In the genomic region with DNA sequence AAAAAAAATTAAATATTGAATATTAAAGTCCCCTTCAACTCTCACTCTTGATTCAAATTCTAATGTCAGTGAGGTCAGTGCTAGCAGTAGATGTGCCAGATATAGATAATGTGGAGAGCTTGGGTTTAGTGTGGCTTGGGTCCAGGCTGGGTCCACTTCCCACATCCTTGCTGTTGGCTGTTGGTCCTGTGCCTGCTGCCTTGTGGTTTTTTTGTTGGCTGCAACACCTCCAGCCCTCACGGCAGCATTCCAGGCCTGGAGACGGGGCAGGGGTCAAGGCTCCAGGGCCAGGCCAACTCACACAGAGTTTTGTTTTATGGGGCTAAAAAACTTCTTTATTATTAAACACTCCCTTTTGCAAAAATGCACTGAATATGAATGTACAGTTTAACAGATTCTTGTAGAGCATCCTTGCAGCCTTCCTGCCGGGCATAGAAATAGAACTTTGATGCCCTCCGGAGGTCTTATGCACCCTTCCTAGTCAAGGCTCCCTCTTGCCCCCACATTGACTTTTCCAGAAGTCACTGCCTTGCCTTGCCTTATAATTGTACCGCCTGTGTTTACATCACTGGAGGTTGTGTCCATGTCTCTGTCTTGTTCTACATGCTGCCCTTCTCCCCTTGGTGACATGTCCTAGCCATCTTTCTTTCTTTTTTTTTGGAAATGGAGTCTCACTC, we compare ENCODE assay signal across 21 cellular contexts. TPM values are rescaled to one million over a fixed set of nuclear protein-coding genes. Genes with fewer than 3 reads are reported as not detected.
DNase-seq lines count a peak whose midpoint lies in the region; ATAC-seq, FAIRE-seq and TF ChIP-seq lines count a peak whose summit lies in the region.
"Had no signal": no experiment of that assay in that cellular context is flagged by ENCODE, and none has a peak within 500 bp of the region (broad histone marks: within the 10 kb centered on the region; RNA-seq: fewer than 3 reads in every experiment).

No MANE protein-coding gene starts in this region.

- POLR2A ChIA-PET in activated CD8-positive, alpha-beta T cell treated with anti-CD3 and anti-CD28 coated beads, Interleukin-2, amount 10 ng/mL, durations not matched to agents 7 days and 5 days (lab: Charles Lee), result interaction anchor here (0.6 kb wide), 1 partner anchor 28 kb away, joined by 5 read pairs; no protein-coding TSS in a partner anchor

- FAIRE-seq in RCC 7860 (lab: Jason Lieb, UNC), result peak; percentile 86
- FAIRE-seq: GM19239, pancreas, small intestine had no signal

- no peaks in the 10 kb centered on the region for H3K27me3 Mint-ChIP-seq in activated CD8-positive, alpha-beta T cell treated with anti-CD3 and anti-CD28 coated beads, Interleukin-2, amount 10 ng/mL, durations not matched to agents 7 days and 5 days (ENCODE audit: low read depth)
- H3K27me3 Mint-ChIP-seq: activated naive CD4-positive, alpha-beta T cell treated with anti-CD3 and anti-CD28 coated beads, Interleukin-2, amount 50 U/mL, for 24 hours had no signal

- peak; percentile 24 for DNase-seq in AG09309 (ENCODE audit: low read depth)
- peak; percentile 79 for DNase-seq in GM03348 (ENCODE audit: low spot score)
- DNase-seq in RCC 7860 (ENCODE audit: low spot score), result peak; percentile 52
- DNase-seq in left lobe of liver (ENCODE audit: low spot score), result peak; percentile 95
- DNase-seq in activated CD8-positive, alpha-beta T cell treated with anti-CD3 and anti-CD28 coated beads, Interleukin-2, amount 10 ng/mL, durations not matched to agents 7 days and 5 days, result no peak
- no peak for DNase-seq in dorsolateral prefrontal cortex
- DNase-seq in NCI-H2171 treated with DMSO at 0.1 percent for 48 hours (lab: John Stamatoyannopoulos, UW), result no peak
- DNase-seq: activated CD4-positive, alpha-beta T cell treated with anti-CD3 and anti-CD28 coated beads for 48 hours; C1 segment of cervical spinal cord; DMS153; heart left ventricle; NCI-H187 treated with DMSO at 0.1 percent for 48 hours; pancreas; PC-9; small intestine; testis had no signal

- no peak overlapping the region for H3K4me3 Mint-ChIP-seq in activated CD8-positive, alpha-beta T cell treated with anti-CD3 and anti-CD28 coated beads, Interleukin-2, amount 10 ng/mL, durations not matched to agents 7 days and 5 days
- H3K4me3 Mint-ChIP-seq: activated naive CD4-positive, alpha-beta T cell treated with anti-CD3 and anti-CD28 coated beads, Interleukin-2, amount 50 U/mL, for 24 hours had no signal

- no peak for TF ChIP-seq CTCF in AG09309 (IDR thresholded peaks at IDR 0.05; ENCODE audit: control insufficient read depth, insufficient read depth, low read depth, low read length, missing control alignments)
- no peak for TF ChIP-seq CTCF in dorsolateral prefrontal cortex (IDR thresholded peaks at IDR 0.05 in 54 of 56, conservative IDR thresholded peaks at IDR 0.05 in 2 of 56; ENCODE audit: low read depth in 1 of 56, partially characterized antibody in 56 of 56)

- H3K4me1 Mint-ChIP-seq in activated CD8-positive, alpha-beta T cell treated with anti-CD3 and anti-CD28 coated beads, Interleukin-2, amount 10 ng/mL, durations not matched to agents 7 days and 5 days (ENCODE audit: low read depth), result no peaks in the 10 kb centered on the region
- H3K4me1 Mint-ChIP-seq: activated naive CD4-positive, alpha-beta T cell treated with anti-CD3 and anti-CD28 coated beads, Interleukin-2, amount 50 U/mL, for 24 hours had no signal

- intact Hi-C loops in dorsolateral prefrontal cortex (cut with DNase I), result no loop called here

- no peaks in the 10 kb centered on the region for H3K36me3 Mint-ChIP-seq in activated CD8-positive, alpha-beta T cell treated with anti-CD3 and anti-CD28 coated beads, Interleukin-2, amount 10 ng/mL, durations not matched to agents 7 days and 5 days (ENCODE audit: low read depth)

- CTCF ChIA-PET in activated CD8-positive, alpha-beta T cell treated with anti-CD3 and anti-CD28 coated beads, Interleukin-2, amount 10 ng/mL, durations not matched to agents 7 days and 5 days (lab: Charles Lee), result no interaction called here

- H3K27ac ChIP-seq in dorsolateral prefrontal cortex, result peak overlapping the region in 1 of 59 donors; percentile 7
- H3K27ac ChIP-seq: heart left ventricle, pancreas, PC-9, testis had no signal

- no peaks in the 10 kb centered on the region for H3K9me3 Mint-ChIP-seq in activated CD8-positive, alpha-beta T cell treated with anti-CD3 and anti-CD28 coated beads, Interleukin-2, amount 10 ng/mL, durations not matched to agents 7 days and 5 days (ENCODE audit: insufficient read depth)
- H3K9me3 Mint-ChIP-seq: activated naive CD4-positive, alpha-beta T cell treated with anti-CD3 and anti-CD28 coated beads, Interleukin-2, amount 50 U/mL, for 24 hours had no signal

- no peaks in the 10 kb centered on the region for H3K27me3 ChIP-seq in dorsolateral prefrontal cortex
- H3K27me3 ChIP-seq: heart left ventricle, pancreas, testis had no signal

- ATAC-seq in left lobe of liver, result peak; percentile 33
- ATAC-seq in activated CD8-positive, alpha-beta T cell treated with anti-CD3 and anti-CD28 coated beads, Interleukin-2, amount 10 ng/mL, durations not matched to agents 7 days and 5 days, result no peak
- no peak for ATAC-seq in GM19455 (IDR thresholded peaks at IDR 0.05; ENCODE audit: unreplicated experiment)
- ATAC-seq: heart left ventricle, pancreas had no signal

- H3K27ac Mint-ChIP-seq in activated CD8-positive, alpha-beta T cell treated with anti-CD3 and anti-CD28 coated beads, Interleukin-2, amount 10 ng/mL, durations not matched to agents 7 days and 5 days, result no peak overlapping the region
- H3K27ac Mint-ChIP-seq: activated naive CD4-positive, alpha-beta T cell treated with anti-CD3 and anti-CD28 coated beads, Interleukin-2, amount 50 U/mL, for 24 hours had no signal

- no peak overlapping the region for H3K4me3 ChIP-seq in AG09309 (ENCODE audit: control insufficient read depth, low read depth, low read length)
- H3K4me3 ChIP-seq in dorsolateral prefrontal cortex, result no peak overlapping the region
- H3K4me3 ChIP-seq: HAP-1, heart left ventricle, lung, pancreas, PC-9, testis had no signal

RNA-seq across cellular contexts. Expression of gene MYO15B, which starts 25.5 kb away (rescaled TPM):
- total RNA-seq in left lobe of liver (34.2 TPM), dorsolateral prefrontal cortex (100 to 1,000 TPM in 71 of 120 experiments, 10 to 100 TPM in 49; 51.8 to 266 (median 108) TPM)
- 10 to 100 TPM; 26.9 to 27.8 TPM for total RNA-seq in activated CD8-positive, alpha-beta T cell treated with anti-CD3 and anti-CD28 coated beads, Interleukin-2, amount 10 ng/mL, durations not matched to agents 7 days and 5 days

RNA-seq across cellular contexts. Expression of gene LLGL2, which starts 36.6 kb away (rescaled TPM):
- 90.6 TPM for total RNA-seq in left lobe of liver
- total RNA-seq in activated CD8-positive, alpha-beta T cell treated with anti-CD3 and anti-CD28 coated beads, Interleukin-2, amount 10 ng/mL, durations not matched to agents 7 days and 5 days, result 10 to 100 TPM; 19.3 to 19.8 TPM
- 10 to 100 TPM in 65 of 120 experiments, 1 to 10 TPM in 55; 3.2 to 31.5 (median 10.6) TPM for total RNA-seq in dorsolateral prefrontal cortex

RNA-seq across cellular contexts. Expression of gene TSEN54, which starts 45.7 kb away (rescaled TPM):
- total RNA-seq in left lobe of liver, result 15.9 TPM
- total RNA-seq in activated CD8-positive, alpha-beta T cell treated with anti-CD3 and anti-CD28 coated beads, Interleukin-2, amount 10 ng/mL, durations not matched to agents 7 days and 5 days, result 10 to 100 TPM; 76.6 to 77.8 TPM
- 10 to 100 TPM; 14.4 to 45.4 (median 27.2) TPM for total RNA-seq in dorsolateral prefrontal cortex

RNA-seq across cellular contexts. Expression of gene CASKIN2, which starts 46.7 kb away (rescaled TPM):
- total RNA-seq in left lobe of liver, result 26.4 TPM
- under 1 TPM; 0.68 to 0.97 TPM for total RNA-seq in activated CD8-positive, alpha-beta T cell treated with anti-CD3 and anti-CD28 coated beads, Interleukin-2, amount 10 ng/mL, durations not matched to agents 7 days and 5 days
- 10 to 100 TPM; 23.3 to 80.3 (median 41.6) TPM for total RNA-seq in dorsolateral prefrontal cortex

Comparison
In these comparisons a context has a peak if more than half of its experiments do, and no peak if none do; other contexts are left out.
1. DNase-seq: peak in AG09309 (single experiment), GM03348 (single experiment), RCC 7860 (single experiment) and left lobe of liver (single experiment); none in activated CD8-positive, alpha-beta T cell treated with anti-CD3 and anti-CD28 coated beads, Interleukin-2, amount 10 ng/mL, durations not matched to agents 7 days and 5 days (single experiment), dorsolateral prefrontal cortex (0 of 10) and NCI-H2171 treated with DMSO at 0.1 percent for 48 hours (single experiment).